18 cellular contexts compared by ENCODE assay signal in genomic region chr10:100670368-100670767, GRCh38.
DNase-seq lines count a peak whose midpoint lies in the region; ATAC-seq, FAIRE-seq and TF ChIP-seq lines count a peak whose summit lies in the region.
"Had no signal": no experiment of that assay in that cellular context is flagged by ENCODE, and none has a peak within 500 bp of the region (broad histone marks: within the 10 kb centered on the region; RNA-seq: fewer than 3 reads in every experiment).

No MANE protein-coding gene starts in this region.

- H4K8ac ChIP-seq in H1 (ENCODE audit: extremely low read depth, insufficient read depth, low read length) = no peak overlapping the region

- no peaks in the 10 kb centered on the region for H3K9me3 Mint-ChIP-seq in CD8-positive, alpha-beta memory T cell
- H3K9me3 Mint-ChIP-seq in CD4-positive, alpha-beta T cell = no peaks in the 10 kb centered on the region
- H3K9me3 Mint-ChIP-seq: activated naive CD4-positive, alpha-beta T cell treated with anti-CD3 and anti-CD28 coated beads, Interleukin-2, amount 50 U/mL, for 24 hours; activated T-helper 1 cell treated with anti-CD3 and anti-CD28 coated beads, Interleukin-12 subunit alpha, Interleukin-12 subunit beta, Interleukin-2, Interleukin-4 antibody, amounts not matched to agents 30 ng/mL and 10 ng/mL and 1 ng/mL, durations not matched to agents 14 hours and 24 hours and 36 hours; dendritic cell treated with granulocyte-macrophage colony-stimulating factor and Interleukin-4, amounts not matched to agents 40 ng/mL and 50 ng/mL, for 4 days; mesothelial cell of epicardium had no signal

- POLR2A ChIA-PET in CD8-positive, alpha-beta memory T cell (lab: Charles Lee) = no interaction called here
- POLR2A ChIA-PET in H1 (lab: Charles Lee; ENCODE audit: partially characterized antibody) = no interaction called here
- POLR2A ChIA-PET in CD4-positive, alpha-beta T cell (lab: Charles Lee) = no interaction called here

- H3K79me1 ChIP-seq in H1 (ENCODE audit: low read depth, low read length) = no peaks in the 10 kb centered on the region

- no peak overlapping the region for H3K56ac ChIP-seq in H1 (replicated peaks; ENCODE audit: insufficient read length, low read depth, low read length)

- no peak overlapping the region for H2BK120ac ChIP-seq in H1 (replicated peaks; ENCODE audit: low read depth, low read length)

- H3K27ac Mint-ChIP-seq in CD8-positive, alpha-beta memory T cell = no peak overlapping the region
- H3K27ac Mint-ChIP-seq in CD4-positive, alpha-beta T cell = no peak overlapping the region
- H3K27ac Mint-ChIP-seq: activated CD4-positive, alpha-beta T cell treated with anti-CD3 and anti-CD28 coated beads for 36 hours; activated naive CD4-positive, alpha-beta T cell treated with anti-CD3 and anti-CD28 coated beads, Interleukin-2, amount 50 U/mL, for 24 hours; activated T-helper 1 cell treated with anti-CD3 and anti-CD28 coated beads, Interleukin-12 subunit alpha, Interleukin-12 subunit beta, Interleukin-2, Interleukin-4 antibody, amounts not matched to agents 30 ng/mL and 10 ng/mL and 1 ng/mL, durations not matched to agents 14 hours and 24 hours and 36 hours; dendritic cell treated with granulocyte-macrophage colony-stimulating factor and Interleukin-4, amounts not matched to agents 40 ng/mL and 50 ng/mL, for 4 days; mesothelial cell of epicardium had no signal

- H4K91ac ChIP-seq in H1 (replicated peaks; ENCODE audit: insufficient read length, low read length) = no peak overlapping the region

- 45% methylated on average over 5 of the region's 6 CpGs for WGBS in HUES64
- WGBS in H1 (ENCODE audit: extremely low coverage in 1 of 2, insufficient coverage in 1 of 2, insufficient read length in 1 of 2, insufficient replicate concordance in 2 of 2, low coverage in 1 of 2, low lambda C conversion rate in 2 of 2, missing lambda C conversion rate in 1 of 2), 2 experiments = 68% methylated on average over 6 of the region's 6 CpGs; no CpG with 5 or more reads in 1 of the 2 experiments

- peaks cover 2 to 6% of the 10 kb centered on the region in 2 experiments for H4K20me1 ChIP-seq in H1 (replicated peaks in 1 of 2; ENCODE audit: control insufficient read depth in 1 of 2, insufficient read depth in 2 of 2, low read length in 2 of 2)

- no peak overlapping the region for H3K14ac ChIP-seq in H1 (ENCODE audit: insufficient read length)

- no peak overlapping the region for H3K23ac ChIP-seq in H1 (ENCODE audit: insufficient read length)

- no peak for TF ChIP-seq POLR2A in H1 (IDR thresholded peaks at IDR 0.05; ENCODE audit: control extremely low read depth in 1 of 2, low read depth in 2 of 2, low read length in 2 of 2)

- H4K5ac ChIP-seq in H1 (ENCODE audit: insufficient read length, low read depth, low read length) = no peak overlapping the region

- no peak for FAIRE-seq in H1 (lab: Jason Lieb, UNC)
- FAIRE-seq: GM19239, K562, TTC549 had no signal

- peaks cover 6% of the 10 kb centered on the region; the same call in 1 of the 2 replicates for H3K23me2 ChIP-seq in H1 (ENCODE audit: low read depth, low read length)

- H2AFZ ChIP-seq in H1 (ENCODE audit: low read length) (no peak overlapping the region), parathyroid adenoma (peak overlapping the region; percentile 51)

- no peak for TF ChIP-seq EP300 in H1 (IDR thresholded peaks at IDR 0.05; ENCODE audit: borderline replicate concordance in 1 of 2, low read depth in 2 of 2, low read length in 2 of 2)

- no peaks in the 10 kb centered on the region for H3K36me3 Mint-ChIP-seq in CD8-positive, alpha-beta memory T cell
- H3K36me3 Mint-ChIP-seq in CD4-positive, alpha-beta T cell (ENCODE audit: low read depth) = no peaks in the 10 kb centered on the region
- H3K36me3 Mint-ChIP-seq: activated naive CD4-positive, alpha-beta T cell treated with anti-CD3 and anti-CD28 coated beads, Interleukin-2, amount 50 U/mL, for 24 hours; mesothelial cell of epicardium had no signal

- no peak for TF ChIP-seq CTCF in H1 (IDR thresholded peaks at IDR 0.05; ENCODE audit: control extremely low read depth in 1 of 3, insufficient read depth in 1 of 3, low read depth in 1 of 3, low read length in 3 of 3)
- TF ChIP-seq CTCF in parathyroid adenoma (IDR thresholded peaks at IDR 0.05) = no peak
- TF ChIP-seq CTCF in CD4-positive, alpha-beta T cell (IDR thresholded peaks at IDR 0.05) = no peak

- H3K9ac ChIP-seq in HUES64 (ENCODE audit: low read depth, low read length) (no peak overlapping the region), H1 (replicated peaks in 1 of 4; ENCODE audit: extremely low read depth in 1 of 4, low read depth in 3 of 4, low read length in 3 of 4) (no peak overlapping the region), parathyroid adenoma (no peak overlapping the region)

- H2BK5ac ChIP-seq in H1 (ENCODE audit: low read depth, low read length) = no peak overlapping the region

- H3K4me1 Mint-ChIP-seq in CD8-positive, alpha-beta memory T cell = peaks cover 7 to 10% (median 9%) of the 10 kb centered on the region in 3 donors
- H3K4me1 Mint-ChIP-seq in CD4-positive, alpha-beta T cell (ENCODE audit: low read depth) = peaks cover 9% of the 10 kb centered on the region
- H3K4me1 Mint-ChIP-seq: mesothelial cell of epicardium had no signal

- peaks cover 43% of the 10 kb centered on the region for H3K27me3 ChIP-seq in CD8-positive, alpha-beta memory T cell (ENCODE audit: insufficient read depth, low read length, poor library complexity, severe bottlenecking)
- H3K27me3 ChIP-seq in HUES64 (ENCODE audit: insufficient read depth, low read length) (peaks cover 81% of the 10 kb centered on the region), H1 (replicated peaks in 1 of 4; ENCODE audit: control insufficient read depth in 3 of 4, extremely low read depth in 1 of 4, insufficient read depth in 3 of 4, low read length in 3 of 4) (peaks cover 0 to 37% (median 27%) of the 10 kb centered on the region in 4 experiments; a peak in 6 of 7 replicates), parathyroid adenoma (ENCODE audit: control insufficient read depth, insufficient read depth, low read length) (peaks cover 8% of the 10 kb centered on the region)
- H3K27me3 ChIP-seq in CD4-positive, alpha-beta T cell (ENCODE audit: control insufficient read depth, insufficient read depth, low read length) = peaks cover 75% of the 10 kb centered on the region
- H3K27me3 ChIP-seq: vagina had no signal

- peak overlapping the region; percentile 72; the same call in 1 of the 2 replicates for H2AK5ac ChIP-seq in H1 (ENCODE audit: low read depth, low read length)

- no peak overlapping the region for H3K4me3 ChIP-seq in CD8-positive, alpha-beta memory T cell (ENCODE audit: low read length)
- H3K4me3 ChIP-seq in HUES64 (ENCODE audit: low read length) (peak overlapping the region; percentile 47), H1 (ENCODE audit: extremely low read depth in 1 of 4, insufficient read depth in 2 of 4, low read depth in 3 of 4, low read length in 4 of 4) (peak overlapping the region in 3 of 4 experiments; percentile 33 to 54 (median 38); a peak in 4 of 8 replicates), parathyroid adenoma (ENCODE audit: low read depth, low read length) (no peak overlapping the region)
- H3K4me3 ChIP-seq: K562, vagina had no signal

- H3K4me1 ChIP-seq in CD8-positive, alpha-beta memory T cell (ENCODE audit: insufficient read depth, low read length) = no peaks in the 10 kb centered on the region
- H3K4me1 ChIP-seq in HUES64 (ENCODE audit: insufficient read depth, low read length) = peaks cover 12% of the 10 kb centered on the region; the same call in 1 of the 2 replicates
- H3K4me1 ChIP-seq in H1 (replicated peaks in 1 of 4; ENCODE audit: control insufficient read depth in 3 of 4, insufficient read depth in 4 of 4, low read length in 3 of 4) = peaks cover 4 to 15% (median 9%) of the 10 kb centered on the region in 4 experiments
- H3K4me1 ChIP-seq in parathyroid adenoma = no peaks in the 10 kb centered on the region

- intact Hi-C loops in CD4-positive, alpha-beta T cell (cut with DNase I, micrococcal nuclease) = loop anchor here (5.0 kb wide), 2 partner anchors 207 to 342 kb away; no protein-coding TSS in a partner anchor

- H3K79me2 ChIP-seq in H1 (ENCODE audit: control insufficient read depth in 1 of 2, insufficient read depth in 2 of 2, low read length in 2 of 2) (no peaks in the 10 kb centered on the region), parathyroid adenoma (no peaks in the 10 kb centered on the region)

- ATAC-seq in CD4-positive, alpha-beta T cell (ENCODE audit: poor library complexity) = no peak
- no peak for ATAC-seq in HG02981 (IDR thresholded peaks at IDR 0.05; ENCODE audit: unreplicated experiment)
- ATAC-seq: Right ventricle myocardium inferior had no signal

- 0 out of 2 replicates have a peak overlapping the region, but pooled peaks have one; percentile 80 for H2BK20ac ChIP-seq in H1 (ENCODE audit: low read length)

- H3K4me2 ChIP-seq in H1 (ENCODE audit: insufficient read depth in 1 of 2, low read depth in 2 of 2, low read length in 2 of 2) (peak overlapping the region; percentile 19 to 70; a peak in 3 of 4 replicates), parathyroid adenoma (ENCODE audit: low read length) (no peak overlapping the region)

- peak overlapping the region in 5 of 7 donors; percentile 43 to 84 (median 57) for H3K4me3 Mint-ChIP-seq in CD8-positive, alpha-beta memory T cell
- no peak overlapping the region for H3K4me3 Mint-ChIP-seq in CD4-positive, alpha-beta T cell
- H3K4me3 Mint-ChIP-seq: activated CD4-positive, alpha-beta T cell treated with anti-CD3 and anti-CD28 coated beads for 36 hours; activated naive CD4-positive, alpha-beta T cell treated with anti-CD3 and anti-CD28 coated beads, Interleukin-2, amount 50 U/mL, for 24 hours; dendritic cell treated with granulocyte-macrophage colony-stimulating factor and Interleukin-4, amounts not matched to agents 40 ng/mL and 50 ng/mL, for 4 days; mesothelial cell of epicardium had no signal

- H3K9me3 ChIP-seq in CD8-positive, alpha-beta memory T cell (ENCODE audit: low read length) = no peaks in the 10 kb centered on the region
- no peaks in the 10 kb centered on the region for H3K9me3 ChIP-seq in HUES64 (ENCODE audit: insufficient read depth, low read depth, low read length)
- no peaks in the 10 kb centered on the region for H3K9me3 ChIP-seq in H1 (ENCODE audit: insufficient read depth in 2 of 2, low read depth in 1 of 2, low read length in 1 of 2)
- no peaks in the 10 kb centered on the region for H3K9me3 ChIP-seq in parathyroid adenoma (ENCODE audit: control insufficient read depth, low read length)
- H3K9me3 ChIP-seq in CD4-positive, alpha-beta T cell (ENCODE audit: control insufficient read depth, low read length) = no peaks in the 10 kb centered on the region
- H3K9me3 ChIP-seq: vagina had no signal

- peak overlapping the region; percentile 29 for H3K4ac ChIP-seq in H1 (replicated peaks; ENCODE audit: insufficient read length, low read depth, low read length)

- TF ChIP-seq RAD21 in H1 (IDR thresholded peaks at IDR 0.05 in 1 of 2, conservative IDR thresholded peaks at IDR 0.05 in 1 of 2; ENCODE audit: low read depth in 2 of 2, low read length in 2 of 2) = no peak

- H2BK12ac ChIP-seq in H1 (ENCODE audit: low read depth, low read length) = no peak overlapping the region

- H3K36me3 ChIP-seq in CD8-positive, alpha-beta memory T cell (ENCODE audit: insufficient read depth, low read length) = no peaks in the 10 kb centered on the region
- H3K36me3 ChIP-seq in HUES64 (ENCODE audit: insufficient read depth, low read length) (no peaks in the 10 kb centered on the region), H1 (ENCODE audit: control insufficient read depth in 2 of 4, insufficient read depth in 4 of 4, low read length in 3 of 4) (no peaks in the 10 kb centered on the region), parathyroid adenoma (ENCODE audit: control insufficient read depth, insufficient read depth, low read length) (no peaks in the 10 kb centered on the region)
- H3K36me3 ChIP-seq: vagina had no signal

- H3K27ac ChIP-seq in CD8-positive, alpha-beta memory T cell (ENCODE audit: low read depth, low read length) = no peak overlapping the region
- no peak overlapping the region for H3K27ac ChIP-seq in HUES64 (ENCODE audit: low read depth, low read length)
- H3K27ac ChIP-seq in H1 (ENCODE audit: low read depth, low read length) = no peak overlapping the region
- H3K27ac ChIP-seq in parathyroid adenoma = no peak overlapping the region
- H3K27ac ChIP-seq in CD4-positive, alpha-beta T cell (ENCODE audit: low read depth, low read length) = no peak overlapping the region
- H3K27ac ChIP-seq: vagina had no signal

- no peak overlapping the region for H2BK15ac ChIP-seq in H1 (ENCODE audit: low read length)

- CTCF ChIA-PET in CD8-positive, alpha-beta memory T cell (lab: Charles Lee) = interaction anchor here (0.7 to 2.7 kb wide), 3 partner anchors 73 to 208 kb away, joined by 3 to 6 read pairs (median 3); no protein-coding TSS in a partner anchor
- CTCF ChIA-PET in H1 (lab: Charles Lee; ENCODE audit: partially characterized antibody) = interaction anchor here (0.5 to 4.1 kb wide), 26 partner anchors 8 to 329 kb away, joined by 3 to 34 read pairs (median 3); no protein-coding TSS in a partner anchor
- CTCF ChIA-PET in CD4-positive, alpha-beta T cell (lab: Charles Lee) = interaction anchor here (0.5 kb wide), 1 partner anchor 88 kb away, joined by 4 read pairs; no protein-coding TSS in a partner anchor

- no peak for DNase-seq in CD8-positive, alpha-beta memory T cell
- DNase-seq in H1 (ENCODE audit: low read depth in 1 of 2, low spot score in 2 of 2) = no peak
- no peak for DNase-seq in effector CD4-positive, alpha-beta T cell
- DNase-seq in CD4-positive, alpha-beta T cell = no peak
- DNase-seq: GOT3 had no signal

- H3K18ac ChIP-seq in H1 (ENCODE audit: extremely low read depth, low read length) = no peak overlapping the region

- peaks cover 55 to 77% of the 10 kb centered on the region in 2 donors for H3K27me3 Mint-ChIP-seq in CD8-positive, alpha-beta memory T cell
- peaks cover 78% of the 10 kb centered on the region for H3K27me3 Mint-ChIP-seq in CD4-positive, alpha-beta T cell

Comparison
In these comparisons a context has a peak if more than half of its experiments do, and no peak if none do; other contexts are left out.
1. H3K4me3 ChIP-seq: peak in HUES64 (single experiment) and H1 (3 of 4); none in CD8-positive, alpha-beta memory T cell (single experiment) and parathyroid adenoma (single experiment).